Comparison of ENCODE assay signal across 18 cellular contexts in genomic region chr12:57261385-57261784, GRCh38. TPM values are rescaled to one million over a fixed set of nuclear protein-coding genes. Genes with fewer than 3 reads are reported as not detected.
DNase-seq lines count a peak whose midpoint lies in the region; ATAC-seq and TF ChIP-seq lines count a peak whose summit lies in the region.
"Had no signal": no experiment of that assay in that cellular context is flagged by ENCODE, and none has a peak within 500 bp of the region (broad histone marks: within the 10 kb centered on the region; RNA-seq: fewer than 3 reads in every experiment).

No MANE protein-coding gene starts in this region.

- no peak for ATAC-seq in GM19023 (IDR thresholded peaks at IDR 0.05; ENCODE audit: unreplicated experiment)
- ATAC-seq: activated CD4-positive, CD25-positive, alpha-beta regulatory T cell treated with anti-CD3 and anti-CD28 coated beads, Interleukin-2, amount 50 U/mL, for 24 hours; stimulated activated effector memory CD8-positive, alpha-beta T cell treated with anti-CD3 and anti-CD28 coated beads, Interleukin-12 subunit alpha, Interleukin-12 subunit beta, amount 100 ng/mL, for 72 hours had no signal

- H3K36me3 Mint-ChIP-seq in brain (peaks cover 23% of the 10 kb centered on the region), nephron (ENCODE audit: low read depth) (peaks cover 51% of the 10 kb centered on the region)

- TF ChIP-seq CTCF in brain (conservative IDR thresholded peaks at IDR 0.05) (no peak), nephron (IDR thresholded peaks at IDR 0.05; ENCODE audit: unreplicated experiment in 3 of 3) (no peak)

- peaks cover 46% of the 10 kb centered on the region for H3K4me1 Mint-ChIP-seq in brain
- H3K4me1 Mint-ChIP-seq in nephron: peaks cover 64% of the 10 kb centered on the region
- H3K4me1 Mint-ChIP-seq: stimulated activated effector memory CD8-positive, alpha-beta T cell treated with anti-CD3 and anti-CD28 coated beads, Interleukin-12 subunit alpha, Interleukin-12 subunit beta, amount 100 ng/mL, for 72 hours had no signal

- no peaks in the 10 kb centered on the region for H3K27me3 Mint-ChIP-seq in brain
- H3K27me3 Mint-ChIP-seq in nephron (ENCODE audit: low read depth): no peaks in the 10 kb centered on the region

- H3K4me3 Mint-ChIP-seq in brain: peak overlapping the region; percentile 5 to 66 (median 34)
- peak overlapping the region in 2 of 3 experiments; percentile 40 for H3K4me3 Mint-ChIP-seq in nephron
- H3K4me3 Mint-ChIP-seq: stimulated activated effector memory CD8-positive, alpha-beta T cell treated with anti-CD3 and anti-CD28 coated beads, Interleukin-12 subunit alpha, Interleukin-12 subunit beta, amount 100 ng/mL, for 72 hours had no signal

- H3K9me3 Mint-ChIP-seq in brain (no peaks in the 10 kb centered on the region), nephron (no peaks in the 10 kb centered on the region)
- H3K9me3 Mint-ChIP-seq: stimulated activated effector memory CD8-positive, alpha-beta T cell treated with anti-CD3 and anti-CD28 coated beads, Interleukin-12 subunit alpha, Interleukin-12 subunit beta, amount 100 ng/mL, for 72 hours had no signal

- H3K27ac Mint-ChIP-seq in brain (peak overlapping the region; percentile 93 to 96 (median 94)), nephron (peak overlapping the region; percentile 71 to 92 (median 87))
- H3K27ac Mint-ChIP-seq: stimulated activated effector memory CD8-positive, alpha-beta T cell treated with anti-CD3 and anti-CD28 coated beads, Interleukin-12 subunit alpha, Interleukin-12 subunit beta, amount 100 ng/mL, for 72 hours had no signal

- DNase-seq in NCI-H1092 treated with DMSO at 0.1 percent for 48 hours (lab: John Stamatoyannopoulos, UW) (peak; percentile 75), NCI-H1092 (lab: John Stamatoyannopoulos, UW) (no peak), NCI-H187 treated with DMSO at 0.1 percent for 48 hours (lab: John Stamatoyannopoulos, UW) (peak; percentile 83), NCI-H226 (no peak), SK-N-DZ (ENCODE audit: low spot score) (no peak)
- DNase-seq: activated effector memory CD4-positive, alpha-beta T cell treated with anti-CD3 and anti-CD28 coated beads, Interleukin-2, amount 50 U/mL, for 16 hours; amygdala; DND-41; foreskin melanocyte; Karpas-422; mesenchymal stem cell; NCI-H526; occipital lobe had no signal

RNA-seq across cellular contexts. Expression of gene STAC3, which starts 10.4 kb away (rescaled TPM):
- 1.9 TPM for polyA plus RNA-seq in brain (ENCODE audit: insufficient read depth, low read depth, low replicate concordance)
- 0.37 and 1.2 TPM in 2 replicates for polyA plus RNA-seq in SK-N-DZ (2014; cell fraction: cytosol; rRNA removed)
- polyA plus RNA-seq in SK-N-DZ (2014; cell fraction: nucleus; rRNA removed): 8.8 and 10.9 TPM in 2 replicates

RNA-seq across cellular contexts. Expression of gene SHMT2, which starts 31.9 kb away (rescaled TPM):
- 394 TPM for polyA plus RNA-seq in brain (ENCODE audit: insufficient read depth, low read depth, low replicate concordance)
- polyA plus RNA-seq in SK-N-DZ (2014; cell fraction: cytosol; rRNA removed): 426 and 435 TPM in 2 replicates
- polyA plus RNA-seq in SK-N-DZ (2014; cell fraction: nucleus; rRNA removed): 221 and 320 TPM in 2 replicates

RNA-seq across cellular contexts. Expression of gene NXPH4, which starts 44.8 kb away (rescaled TPM):
- polyA plus RNA-seq in brain (ENCODE audit: insufficient read depth, low read depth, low replicate concordance): 41.8 TPM
- 2.2 and 2.4 TPM in 2 replicates for polyA plus RNA-seq in SK-N-DZ (2014; cell fraction: cytosol; rRNA removed)
- polyA plus RNA-seq in SK-N-DZ (2014; cell fraction: nucleus; rRNA removed): 0.12 and 2.3 TPM in 2 replicates

Comparison
In these comparisons a context has a peak if more than half of its experiments do, and no peak if none do; other contexts are left out.
1. DNase-seq: peak in NCI-H1092 treated with DMSO at 0.1 percent for 48 hours (single experiment) and NCI-H187 treated with DMSO at 0.1 percent for 48 hours (single experiment); none in NCI-H1092 (single experiment), NCI-H226 (single experiment) and SK-N-DZ (single experiment).